8 cellular contexts compared by ENCODE assay signal in the genomic region with DNA sequence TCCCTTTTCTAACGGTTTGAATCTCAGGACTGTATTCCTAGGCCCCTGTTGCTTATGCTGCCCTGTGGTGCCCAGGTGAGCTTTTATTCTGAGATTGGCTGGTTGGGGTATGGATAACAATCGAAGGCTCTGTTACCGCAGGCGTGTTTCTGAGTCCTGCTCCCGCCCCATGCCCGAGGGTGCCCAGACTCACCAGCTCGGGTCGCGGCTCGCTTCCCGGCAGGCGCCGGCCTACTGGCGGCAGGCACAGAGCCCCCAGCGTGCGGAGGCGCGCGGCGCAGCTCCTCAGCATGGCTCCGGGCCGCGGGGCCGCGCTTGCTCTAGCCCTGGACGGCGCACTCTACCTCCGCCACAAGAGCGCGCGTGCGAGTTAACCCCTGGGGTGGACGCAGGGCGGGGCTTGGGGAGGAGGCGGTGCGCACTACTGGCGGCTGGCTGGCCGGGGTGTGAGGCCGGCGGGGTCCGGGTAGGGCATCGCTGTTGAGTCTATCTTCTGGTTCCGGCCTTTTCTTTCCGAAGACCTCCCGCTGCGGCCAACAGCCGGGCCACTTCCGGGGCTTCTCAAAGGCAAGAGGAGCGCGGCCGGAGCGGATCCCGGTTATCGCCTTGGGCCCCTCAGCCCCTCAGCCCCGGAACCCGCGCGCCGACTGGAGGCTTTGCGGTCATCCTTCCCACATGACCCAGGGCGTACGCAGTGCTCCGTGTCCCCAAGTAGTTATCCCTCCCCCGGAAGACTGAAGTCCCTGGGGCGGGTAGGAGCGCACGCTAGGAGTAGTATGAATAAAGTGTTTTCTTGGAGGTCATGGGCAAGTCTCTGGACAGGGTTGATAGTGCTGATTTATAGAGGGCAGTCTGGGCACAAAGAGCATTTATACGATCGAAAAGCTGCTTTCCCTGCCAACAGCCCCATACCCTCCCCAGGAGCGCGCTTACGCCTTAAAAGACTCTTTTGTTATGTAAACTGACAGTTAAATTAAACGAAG. TPM values are rescaled to one million over a fixed set of nuclear protein-coding genes. Genes with fewer than 3 reads are reported as not detected.
A peak's percentile ranks its signal among the peaks of the same experiment; 100 is the strongest.
DNase-seq lines count a peak whose midpoint lies in the region; ATAC-seq and TF ChIP-seq lines count a peak whose summit lies in the region.

Gene THEM4 (minus strand): TSS at position 345 of the 983 bp plus-strand sequence. CDS start 53 bp downstream, at position 292.

- peaks cover 13% of the 10 kb centered on the region for H3K27me3 ChIP-seq in neural progenitor cell
- no peaks in the 10 kb centered on the region for H3K27me3 ChIP-seq in stomach smooth muscle (ENCODE audit: control insufficient read depth in 1 of 2, insufficient read depth in 2 of 2, low read length in 2 of 2)

- peaks cover 9% of the 10 kb centered on the region for H3K27me3 Mint-ChIP-seq in neural progenitor cell (ENCODE audit: insufficient read depth, low read depth)

- DNase-seq in DMS153 treated with DMSO at 0.1 percent for 48 hours (lab: John Stamatoyannopoulos, UW; ENCODE audit: unreplicated experiment): peak; percentile 57
- peak; percentile 96 for DNase-seq in HuH-7.5 (ENCODE audit: low spot score)
- DNase-seq in SIG-M5 (lab: John Stamatoyannopoulos, UW): peak; percentile 66
- DNase-seq in activated gamma-delta T cell treated with Interleukin-2 at 50 U/mL for 16 hours: peak; percentile 92
- DNase-seq in foreskin fibroblast: peak; percentile 96 to 99
- DNase-seq in neural progenitor cell (ENCODE audit: low spot score): peak; percentile 97

- peaks cover 10% of the 10 kb centered on the region for H3K4me1 Mint-ChIP-seq in neural progenitor cell

- H3K9me3 ChIP-seq in neural progenitor cell (ENCODE audit: low read depth): peaks cover 7% of the 10 kb centered on the region
- peaks cover 0 to 3% of the 10 kb centered on the region in 2 donors for H3K9me3 ChIP-seq in stomach smooth muscle (ENCODE audit: control insufficient read depth in 2 of 2, low read length in 2 of 2)

- H2AFZ ChIP-seq in neural progenitor cell (replicated peaks): peak within 1 kb of the TSS; percentile 90

- H3K36me3 Mint-ChIP-seq in neural progenitor cell: peaks cover 15% of the 10 kb centered on the region

- no peaks in the 10 kb centered on the region for H3K36me3 ChIP-seq in neural progenitor cell
- H3K36me3 ChIP-seq in stomach smooth muscle (ENCODE audit: control insufficient read depth in 2 of 2, insufficient read depth in 2 of 2, low read length in 2 of 2): no peaks in the 10 kb centered on the region

- no peak within 1 kb of the TSS for H3K27ac ChIP-seq in neural progenitor cell
- peak within 1 kb of the TSS; percentile 76 for H3K27ac ChIP-seq in stomach smooth muscle (ENCODE audit: low read length)

- peak; percentile 98 for ATAC-seq in GM21528 (IDR thresholded peaks at IDR 0.05; ENCODE audit: low FRiP score, unreplicated experiment)

- H3K9me3 Mint-ChIP-seq in neural progenitor cell: peaks cover 30% of the 10 kb centered on the region

- no peaks in the 10 kb centered on the region for H3K79me2 ChIP-seq in neural progenitor cell (ENCODE audit: low read depth)

- peak within 1 kb of the TSS; percentile 91 for H3K4me2 ChIP-seq in neural progenitor cell

- peaks cover 24% of the 10 kb centered on the region for H3F3A ChIP-seq in neural progenitor cell (ENCODE audit: low read depth)

- peak within 1 kb of the TSS; percentile 42 for H3K9ac ChIP-seq in neural progenitor cell
- peak within 1 kb of the TSS; percentile 73 to 93 for H3K9ac ChIP-seq in stomach smooth muscle (ENCODE audit: low read length in 2 of 2)

- H3K4me1 ChIP-seq in neural progenitor cell (no peaks in the 10 kb centered on the region), stomach smooth muscle (ENCODE audit: control insufficient read depth, insufficient read depth, low read length) (peaks cover 5% of the 10 kb centered on the region)

- TF ChIP-seq CTCF in foreskin fibroblast (IDR thresholded peaks at IDR 0.05; ENCODE audit: low read depth, low read length) (no peak), neural progenitor cell (IDR thresholded peaks at IDR 0.05) (peak; percentile 32)

- peak within 1 kb of the TSS; percentile 64 to 86 for H3K4me3 ChIP-seq in foreskin fibroblast (ENCODE audit: low read depth in 1 of 2, low read length in 2 of 2)
- H3K4me3 ChIP-seq in neural progenitor cell: peak within 1 kb of the TSS; percentile 63
- H3K4me3 ChIP-seq in stomach smooth muscle (ENCODE audit: low read length in 2 of 2): peak within 1 kb of the TSS; percentile 61 to 91

- H4K20me1 ChIP-seq in neural progenitor cell (ENCODE audit: low read depth): no peaks in the 10 kb centered on the region

- peak within 1 kb of the TSS; percentile 90 for H3K4me3 Mint-ChIP-seq in neural progenitor cell

- H3K27ac Mint-ChIP-seq in neural progenitor cell: peak within 1 kb of the TSS; percentile 59

RNA-seq across cellular contexts. Expression of gene THEM4, which starts in this region (rescaled TPM):
- 12.4 and 14.1 TPM in 2 replicates for total RNA-seq in neural progenitor cell (ENCODE audit: low replicate concordance)
